Comparison of ENCODE assay signal across 11 cellular contexts in genomic region chr1:94806451-94806861, GRCh38. TPM values are rescaled to one million over a fixed set of nuclear protein-coding genes. Genes with fewer than 3 reads are reported as not detected.
DNase-seq lines count a peak whose midpoint lies in the region; ATAC-seq, FAIRE-seq and TF ChIP-seq lines count a peak whose summit lies in the region.
"Had no signal": no experiment of that assay in that cellular context is flagged by ENCODE, and none has a peak within 500 bp of the region (broad histone marks: within the 10 kb centered on the region; RNA-seq: fewer than 3 reads in every experiment).

No MANE protein-coding gene starts in this region.

- H3K4me3 Mint-ChIP-seq in type B pancreatic cell, result peak overlapping the region; percentile 62
- H3K4me3 Mint-ChIP-seq in CD4-positive, alpha-beta memory T cell, result no peak overlapping the region
- H3K4me3 Mint-ChIP-seq: activated naive CD4-positive, alpha-beta T cell treated with anti-CD3 and anti-CD28 coated beads, Interleukin-2, amount 50 U/mL, for 24 hours had no signal

- H3K27ac Mint-ChIP-seq in type B pancreatic cell, result peak overlapping the region; percentile 11
- peak overlapping the region in 1 of 7 donors; percentile 37 for H3K27ac Mint-ChIP-seq in CD4-positive, alpha-beta memory T cell
- H3K27ac Mint-ChIP-seq: activated naive CD4-positive, alpha-beta T cell treated with anti-CD3 and anti-CD28 coated beads, Interleukin-2, amount 50 U/mL, for 24 hours had no signal

- no peak for DNase-seq in HepG2 (ENCODE audit: low spot score)
- DNase-seq in right lobe of liver, result no peak
- peak; percentile 47 for DNase-seq in SKM-1 (lab: John Stamatoyannopoulos, UW; ENCODE audit: unreplicated experiment)
- DNase-seq in fibroblast of the conjunctiva (ENCODE audit: low read depth), result peak; percentile 29
- no peak for DNase-seq in type B pancreatic cell (ENCODE audit: extremely low spot score, unreplicated experiment)
- no peak for DNase-seq in RCC 7860 (ENCODE audit: low spot score)
- no peak for DNase-seq in tibial artery
- DNase-seq in CD4-positive, alpha-beta memory T cell, result no peak
- DNase-seq: NCI-H187 treated with DMSO at 0.1 percent for 48 hours had no signal

- H3K79me2 ChIP-seq in HepG2 (ENCODE audit: insufficient read depth, low read length), result no peaks in the 10 kb centered on the region

- H3K36me3 ChIP-seq in HepG2 (replicated peaks in 1 of 2; ENCODE audit: control insufficient read depth in 1 of 2, insufficient read depth in 2 of 2, low read length in 2 of 2), result no peaks in the 10 kb centered on the region
- no peaks in the 10 kb centered on the region for H3K36me3 ChIP-seq in right lobe of liver
- H3K36me3 ChIP-seq in tibial artery, result no peaks in the 10 kb centered on the region
- no peaks in the 10 kb centered on the region for H3K36me3 ChIP-seq in CD4-positive, alpha-beta memory T cell (ENCODE audit: insufficient read depth, low read length)
- H3K36me3 ChIP-seq: thoracic aorta had no signal

- H3K36me3 Mint-ChIP-seq in type B pancreatic cell, result no peaks in the 10 kb centered on the region
- H3K36me3 Mint-ChIP-seq in CD4-positive, alpha-beta memory T cell, result no peaks in the 10 kb centered on the region
- H3K36me3 Mint-ChIP-seq: activated naive CD4-positive, alpha-beta T cell treated with anti-CD3 and anti-CD28 coated beads, Interleukin-2, amount 50 U/mL, for 24 hours had no signal

- FAIRE-seq in HepG2 (lab: Jason Lieb, UNC) (no peak), RCC 7860 (lab: Jason Lieb, UNC) (no peak)

- no peak for TF ChIP-seq RAD21 in HepG2 (CRISPR knock-in tag; IDR thresholded peaks at IDR 0.05)

- no peaks in the 10 kb centered on the region for H3K9me3 ChIP-seq in HepG2 (ENCODE audit: low read length)
- no peaks in the 10 kb centered on the region for H3K9me3 ChIP-seq in right lobe of liver
- H3K9me3 ChIP-seq in tibial artery, result no peaks in the 10 kb centered on the region
- H3K9me3 ChIP-seq in CD4-positive, alpha-beta memory T cell (ENCODE audit: control insufficient read depth in 1 of 2, low read length in 2 of 2), result no peaks in the 10 kb centered on the region
- H3K9me3 ChIP-seq: thoracic aorta had no signal

- POLR2A ChIA-PET in HepG2 (lab: Yijun Ruan, JAX), result no interaction called here
- POLR2A ChIA-PET in CD4-positive, alpha-beta memory T cell (lab: Charles Lee; ENCODE audit: partially characterized antibody), result no interaction called here

- no peak overlapping the region for H3K9ac ChIP-seq in HepG2 (ENCODE audit: insufficient read depth, low read depth, low read length)

- ATAC-seq in HepG2, result no peak
- no peak for ATAC-seq in right lobe of liver

- in situ Hi-C loops in HepG2 (cut with HindIII; ENCODE audit: extremely low pct_ligation_motif_present, low pct_unique_long_range_greater_than_20kb), result loop anchor here (5.0 to 10.0 kb wide), 3 partner anchors 202 to 322 kb away; no protein-coding TSS in a partner anchor

- H3K4me3 ChIP-seq in HepG2 (replicated peaks in 1 of 3; ENCODE audit: insufficient read depth in 1 of 3, low read depth in 2 of 3, low read length in 3 of 3) (no peak overlapping the region), right lobe of liver (no peak overlapping the region), tibial artery (no peak overlapping the region)
- H3K4me3 ChIP-seq in CD4-positive, alpha-beta memory T cell (ENCODE audit: low read length in 2 of 2), result no peak overlapping the region
- H3K4me3 ChIP-seq: thoracic aorta had no signal

- no peaks in the 10 kb centered on the region for H3K9me3 Mint-ChIP-seq in type B pancreatic cell
- no peaks in the 10 kb centered on the region for H3K9me3 Mint-ChIP-seq in CD4-positive, alpha-beta memory T cell
- H3K9me3 Mint-ChIP-seq: activated naive CD4-positive, alpha-beta T cell treated with anti-CD3 and anti-CD28 coated beads, Interleukin-2, amount 50 U/mL, for 24 hours had no signal

- no peak overlapping the region for H3K4me2 ChIP-seq in HepG2 (ENCODE audit: low read depth, low read length)

- no peak overlapping the region for H3K27ac ChIP-seq in HepG2 (ENCODE audit: extremely low read length, insufficient read depth, low read length)
- H3K27ac ChIP-seq in right lobe of liver, result no peak overlapping the region
- H3K27ac ChIP-seq in tibial artery, result no peak overlapping the region
- no peak overlapping the region for H3K27ac ChIP-seq in CD4-positive, alpha-beta memory T cell (ENCODE audit: low read depth, low read length)
- H3K27ac ChIP-seq: thoracic aorta had no signal

- WGBS in HepG2 (ENCODE audit: low lambda C conversion rate), result 86% methylated on average over 5 of the region's 5 CpGs
- 51% methylated on average over 5 of the region's 5 CpGs for WGBS in right lobe of liver (ENCODE audit: insufficient coverage, low coverage, low lambda C conversion rate, missing lambda C conversion rate)

- no peak for TF ChIP-seq EP300 in HepG2 (IDR thresholded peaks at IDR 0.05; ENCODE audit: low read depth in 2 of 2, low read length in 2 of 2)
- TF ChIP-seq EP300 in HepG2 (CRISPR knock-in tag; IDR thresholded peaks at IDR 0.05; ENCODE audit: borderline replicate concordance), result no peak

- H4K20me1 ChIP-seq in HepG2 (ENCODE audit: insufficient read depth, low read length), result no peaks in the 10 kb centered on the region

- no peak overlapping the region for H2AFZ ChIP-seq in HepG2 (ENCODE audit: low read length)

- TF ChIP-seq POLR2A in HepG2 (IDR thresholded peaks at IDR 0.05; ENCODE audit: insufficient read depth in 1 of 2, low read depth in 2 of 2, low read length in 2 of 2) (no peak), right lobe of liver (IDR thresholded peaks at IDR 0.05) (no peak)

- no peaks in the 10 kb centered on the region for H3K27me3 Mint-ChIP-seq in type B pancreatic cell
- H3K27me3 Mint-ChIP-seq in CD4-positive, alpha-beta memory T cell, result peaks cover 3 to 5% of the 10 kb centered on the region in 2 donors

- peaks cover 56% of the 10 kb centered on the region for H3K4me1 Mint-ChIP-seq in type B pancreatic cell (ENCODE audit: unreplicated experiment)
- H3K4me1 Mint-ChIP-seq in CD4-positive, alpha-beta memory T cell, result peaks cover 11 to 34% (median 17%) of the 10 kb centered on the region in 4 donors

- H3K4me1 ChIP-seq in HepG2 (ENCODE audit: insufficient read depth, low read length) (peaks cover 72% of the 10 kb centered on the region), right lobe of liver (no peaks in the 10 kb centered on the region), tibial artery (peaks cover 0 to 12% (median 5%) of the 10 kb centered on the region in 4 donors)
- peaks cover 4% of the 10 kb centered on the region for H3K4me1 ChIP-seq in CD4-positive, alpha-beta memory T cell (ENCODE audit: insufficient read depth, low read length)

- H3K27me3 ChIP-seq in HepG2 (ENCODE audit: control insufficient read depth in 1 of 2, insufficient read depth in 2 of 2, low read length in 2 of 2), result no peaks in the 10 kb centered on the region
- H3K27me3 ChIP-seq in right lobe of liver, result no peaks in the 10 kb centered on the region
- no peaks in the 10 kb centered on the region for H3K27me3 ChIP-seq in tibial artery
- no peaks in the 10 kb centered on the region for H3K27me3 ChIP-seq in CD4-positive, alpha-beta memory T cell (ENCODE audit: insufficient read depth, low read length)

- BruUV-seq in HepG2 (replicated peaks; lab: Mats Ljungman, UMichigan), result no TSS peak

- CTCF ChIA-PET in HepG2 (lab: Yijun Ruan, JAX; ENCODE audit: low intra/inter-chr PET ratio, low total read pairs), result interaction anchor here (1.2 to 2.4 kb wide), 4 partner anchors 277 to 325 kb away, joined by 3 to 25 read pairs (median 8); no protein-coding TSS in a partner anchor
- CTCF ChIA-PET in CD4-positive, alpha-beta memory T cell (lab: Charles Lee; ENCODE audit: partially characterized antibody), result interaction anchor here (0.8 to 6.3 kb wide), 16 partner anchors 11 to 1177 kb away, joined by 3 to 61 read pairs (median 5); no protein-coding TSS in a partner anchor

- intact Hi-C loops in HepG2 (cut with micrococcal nuclease; ENCODE audit: unreplicated experiment) (loop anchor here (5.0 kb wide), 1 partner anchor 236 kb away; no protein-coding TSS in a partner anchor), right lobe of liver (cut with DNase I) (no loop called here), tibial artery (cut with DNase I; ENCODE audit: low total_unique reads) (loop anchor here (2.0 kb wide), 1 partner anchor 326 kb away; no protein-coding TSS in a partner anchor)
- intact Hi-C loops in CD4-positive, alpha-beta memory T cell (cut with micrococcal nuclease), result loop anchor here (1.0 to 5.0 kb wide), 5 partner anchors 292 to 781 kb away; no protein-coding TSS in a partner anchor

- TF ChIP-seq CTCF in HepG2 (CRISPR knock-in tag; IDR thresholded peaks at IDR 0.05), result no peak
- no peak for TF ChIP-seq CTCF in right lobe of liver (IDR thresholded peaks at IDR 0.05)
- no peak for TF ChIP-seq CTCF in type B pancreatic cell (conservative IDR thresholded peaks at IDR 0.05)
- TF ChIP-seq CTCF in tibial artery (IDR thresholded peaks at IDR 0.05), result no peak

RNA-seq across cellular contexts. Expression of gene SLC44A3, which starts 13.7 kb away (rescaled TPM):
- total RNA-seq in HepG2 (2016; rRNA removed; fragmentation: Illumina TruSeq; extraction: Trizol) (3.8 and 6.8 TPM in 2 replicates), right lobe of liver (1 to 10 TPM; 1.9 to 8.7 (median 7.4) TPM), type B pancreatic cell (ENCODE audit: low replicate concordance) (19.5 and 33.9 TPM in 2 replicates)
- 2.6 and 3.7 TPM in 2 replicates for total RNA-seq in HepG2 (2016; cell fraction: cytosol; rRNA removed; fragmentation: Illumina TruSeq; extraction: Trizol; ENCODE audit: low read depth)
- total RNA-seq in HepG2 (2016; cell fraction: insoluble cytoplasmic fraction; rRNA removed; fragmentation: Illumina TruSeq; extraction: Trizol), result 3.9 and 7.2 TPM in 2 replicates
- total RNA-seq in HepG2 (2016; cell fraction: membrane; rRNA removed; fragmentation: Illumina TruSeq; extraction: Trizol), result 4.5 and 5.9 TPM in 2 replicates
- 6.0 and 9.9 TPM in 2 replicates for total RNA-seq in HepG2 (2016; cell fraction: nucleus; rRNA removed; fragmentation: Illumina TruSeq; extraction: Trizol)
- polyA plus RNA-seq in HepG2 (2011; rRNA removed), result 11.7 and 14.1 TPM in 2 replicates
- polyA plus RNA-seq in HepG2 (2011; cell fraction: cytosol; rRNA removed), result 8.5 and 11.2 TPM in 2 replicates
- polyA plus RNA-seq in HepG2 (2011; cell fraction: nucleus; rRNA removed), result 8.0 and 8.6 TPM in 2 replicates
- polyA plus RNA-seq in HepG2 (2012), result 6.3 and 7.4 TPM in 2 replicates
- polyA plus RNA-seq in HepG2 (2016; cell fraction: cytosol; fragmentation: Illumina TruSeq; extraction: Trizol; ENCODE audit: low read depth), result 2.7 and 3.5 TPM in 2 replicates
- polyA plus RNA-seq in HepG2 (2016; cell fraction: insoluble cytoplasmic fraction; fragmentation: Illumina TruSeq; extraction: Trizol; ENCODE audit: low read depth), result 5.4 and 5.5 TPM in 2 replicates
- polyA plus RNA-seq in HepG2 (2016; cell fraction: membrane; fragmentation: Illumina TruSeq; extraction: Trizol; ENCODE audit: low read depth), result 5.3 and 5.4 TPM in 2 replicates
- 12.5 and 12.7 TPM in 2 replicates for polyA plus RNA-seq in HepG2 (2016; cell fraction: nucleus; fragmentation: Illumina TruSeq; extraction: Trizol; ENCODE audit: insufficient read depth, low read depth)
- polyA minus RNA-seq in HepG2 (2011; rRNA and poly(A)+ RNA removed; ENCODE audit: low replicate concordance), result 0.47 and 12.2 TPM in 2 replicates
- 4.6 and 6.4 TPM in 2 replicates for polyA minus RNA-seq in HepG2 (2011; cell fraction: cytosol; rRNA and poly(A)+ RNA removed)
- 14.4 and 16.9 TPM in 2 replicates for polyA minus RNA-seq in HepG2 (2011; cell fraction: nucleus; rRNA and poly(A)+ RNA removed)
- 1 to 10 TPM; 1.9 to 2.3 TPM for total RNA-seq in CD4-positive, alpha-beta memory T cell
- 1 to 10 TPM; 1.1 to 1.9 TPM for polyA plus RNA-seq in CD4-positive, alpha-beta memory T cell

Comparison
In these comparisons a context has a peak if more than half of its experiments do, and no peak if none do; other contexts are left out.
1. intact Hi-C loops: an anchor here in HepG2 (5.0 kb wide), tibial artery (2.0 kb wide) and CD4-positive, alpha-beta memory T cell (1.0 to 5.0 kb wide); none called in right lobe of liver.
2. DNase-seq: peak in SKM-1 (single experiment) and fibroblast of the conjunctiva (single experiment); none in HepG2 (single experiment), right lobe of liver (0 of 3), type B pancreatic cell (single experiment), RCC 7860 (single experiment), tibial artery (0 of 2) and CD4-positive, alpha-beta memory T cell (0 of 5).